ENCODE assay signal across 34 cellular contexts in the genomic region with DNA sequence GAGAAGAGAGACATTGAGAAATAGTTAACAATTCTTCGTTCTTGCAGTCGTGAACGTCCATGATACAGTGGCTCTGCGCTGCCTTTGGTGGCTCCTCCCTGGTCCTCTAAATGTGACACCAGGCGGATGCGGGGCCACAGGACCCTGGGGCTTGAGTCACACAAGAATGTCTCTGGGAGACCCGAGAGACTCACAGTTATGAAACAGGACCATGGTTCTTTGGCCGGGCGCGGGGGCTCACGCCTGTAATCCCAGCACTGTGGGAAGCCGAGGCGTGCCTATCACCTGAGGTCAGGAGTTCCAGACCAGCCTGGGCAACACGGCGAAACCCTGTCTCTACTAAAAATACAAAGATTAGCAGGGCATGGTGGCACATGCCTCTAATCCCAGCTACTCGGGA. TPM values are rescaled to one million over a fixed set of nuclear protein-coding genes. Genes with fewer than 3 reads are reported as not detected.
DNase-seq lines count a peak whose midpoint lies in the region; ATAC-seq and TF ChIP-seq lines count a peak whose summit lies in the region.
"Had no signal": no experiment of that assay in that cellular context is flagged by ENCODE, and none has a peak within 500 bp of the region (broad histone marks: within the 10 kb centered on the region; RNA-seq: fewer than 3 reads in every experiment).

No MANE protein-coding gene starts in this region.

- CTCF ChIA-PET in activated CD4-positive, alpha-beta T cell treated with anti-CD3 and anti-CD28 coated beads, Interleukin-2, amount 10 ng/mL, durations not matched to agents 7 days and 5 days (lab: Charles Lee) = no interaction called here

- H3K4me1 ChIP-seq in right lobe of liver (no peaks in the 10 kb centered on the region), sigmoid colon (peaks cover 0 to 10% (median 6%) of the 10 kb centered on the region in 4 donors)
- H3K4me1 ChIP-seq: adrenal gland, SJSA1, spleen had no signal

- no peak overlapping the region for H3K4me3 Mint-ChIP-seq in activated CD4-positive, alpha-beta T cell treated with anti-CD3 and anti-CD28 coated beads, Interleukin-2, amount 10 ng/mL, durations not matched to agents 7 days and 5 days
- H3K4me3 Mint-ChIP-seq: activated B cell treated with CpG ODN at 0.5 μM for 24 hours; activated naive CD4-positive, alpha-beta T cell treated with anti-CD3 and anti-CD28 coated beads, Interleukin-2, amount 10 ng/mL, durations not matched to agents 7 days and 5 days; activated T-helper 1 cell treated with anti-CD3 and anti-CD28 coated beads, Interleukin-12 subunit alpha, Interleukin-12 subunit beta, Interleukin-2, Interleukin-4 antibody, amounts not matched to agents 30 ng/mL and 10 ng/mL and 1 ng/mL, durations not matched to agents 14 hours and 24 hours and 36 hours; CD4-positive, alpha-beta T cell; central memory CD8-positive, alpha-beta T cell; dendritic cell treated with granulocyte-macrophage colony-stimulating factor and Interleukin-4, amounts not matched to agents 40 ng/mL and 50 ng/mL, for 4 days; nephron; stimulated activated naive CD8-positive, alpha-beta T cell treated with anti-CD3 and anti-CD28 coated beads, Interleukin-15, Interleukin-2, amounts not matched to agents 100 ng/mL and 50 ng/mL, for 24 hours had no signal

- no peak overlapping the region for H3K27ac Mint-ChIP-seq in activated CD4-positive, alpha-beta T cell treated with anti-CD3 and anti-CD28 coated beads, Interleukin-2, amount 10 ng/mL, durations not matched to agents 7 days and 5 days
- H3K27ac Mint-ChIP-seq: activated B cell treated with CpG ODN at 0.5 μM for 24 hours; activated T-helper 1 cell treated with anti-CD3 and anti-CD28 coated beads, Interleukin-12 subunit alpha, Interleukin-12 subunit beta, Interleukin-2, Interleukin-4 antibody, amounts not matched to agents 30 ng/mL and 10 ng/mL and 1 ng/mL, durations not matched to agents 14 hours and 24 hours and 36 hours; CD4-positive, alpha-beta T cell; dendritic cell treated with granulocyte-macrophage colony-stimulating factor and Interleukin-4, amounts not matched to agents 40 ng/mL and 50 ng/mL, for 4 days; nephron; stimulated activated naive CD8-positive, alpha-beta T cell treated with anti-CD3 and anti-CD28 coated beads, Interleukin-15, Interleukin-2, amounts not matched to agents 100 ng/mL and 50 ng/mL, for 24 hours had no signal

- TF ChIP-seq POLR2A in right lobe of liver (IDR thresholded peaks at IDR 0.05) = no peak
- no peak for TF ChIP-seq POLR2A in sigmoid colon (IDR thresholded peaks at IDR 0.05)

- H3K27me3 Mint-ChIP-seq in activated CD4-positive, alpha-beta T cell treated with anti-CD3 and anti-CD28 coated beads, Interleukin-2, amount 10 ng/mL, durations not matched to agents 7 days and 5 days = no peaks in the 10 kb centered on the region
- H3K27me3 Mint-ChIP-seq: activated naive CD4-positive, alpha-beta T cell treated with anti-CD3 and anti-CD28 coated beads, Interleukin-2, amount 10 ng/mL, durations not matched to agents 7 days and 5 days; central memory CD8-positive, alpha-beta T cell; stimulated activated naive CD8-positive, alpha-beta T cell treated with anti-CD3 and anti-CD28 coated beads, Interleukin-15, Interleukin-2, amounts not matched to agents 100 ng/mL and 50 ng/mL, for 24 hours had no signal

- H3K9me3 Mint-ChIP-seq in activated CD4-positive, alpha-beta T cell treated with anti-CD3 and anti-CD28 coated beads, Interleukin-2, amount 10 ng/mL, durations not matched to agents 7 days and 5 days = no peaks in the 10 kb centered on the region
- H3K9me3 Mint-ChIP-seq: activated B cell treated with CpG ODN at 0.5 μM for 24 hours; activated T-helper 1 cell treated with anti-CD3 and anti-CD28 coated beads, Interleukin-12 subunit alpha, Interleukin-12 subunit beta, Interleukin-2, Interleukin-4 antibody, amounts not matched to agents 30 ng/mL and 10 ng/mL and 1 ng/mL, durations not matched to agents 14 hours and 24 hours and 36 hours; CD4-positive, alpha-beta T cell; central memory CD8-positive, alpha-beta T cell; dendritic cell treated with granulocyte-macrophage colony-stimulating factor and Interleukin-4, amounts not matched to agents 40 ng/mL and 50 ng/mL, for 4 days; nephron; stimulated activated naive CD8-positive, alpha-beta T cell treated with anti-CD3 and anti-CD28 coated beads, Interleukin-15, Interleukin-2, amounts not matched to agents 100 ng/mL and 50 ng/mL, for 24 hours had no signal

- TF ChIP-seq EP300 in sigmoid colon (IDR thresholded peaks at IDR 0.05) = no peak

- intact Hi-C loops in right lobe of liver (cut with DNase I) (no loop called here), sigmoid colon (cut with DNase I) (no loop called here)

- H3K9me3 ChIP-seq in right lobe of liver (no peaks in the 10 kb centered on the region), sigmoid colon (no peaks in the 10 kb centered on the region)
- H3K9me3 ChIP-seq: adrenal gland, ovary, SJSA1, spleen, thoracic aorta, vagina had no signal

- H3K4me3 ChIP-seq in right lobe of liver (no peak overlapping the region), sigmoid colon (no peak overlapping the region)
- H3K4me3 ChIP-seq: adrenal gland, ovary, SJSA1, spleen, thoracic aorta, vagina had no signal

- H3K36me3 Mint-ChIP-seq in activated CD4-positive, alpha-beta T cell treated with anti-CD3 and anti-CD28 coated beads, Interleukin-2, amount 10 ng/mL, durations not matched to agents 7 days and 5 days (ENCODE audit: low read depth) = no peaks in the 10 kb centered on the region
- H3K36me3 Mint-ChIP-seq: activated naive CD4-positive, alpha-beta T cell treated with anti-CD3 and anti-CD28 coated beads, Interleukin-2, amount 10 ng/mL, durations not matched to agents 7 days and 5 days had no signal

- H3K27me3 ChIP-seq in right lobe of liver (no peaks in the 10 kb centered on the region), sigmoid colon (peaks cover 4 to 52% (median 34%) of the 10 kb centered on the region in 3 donors)
- H3K27me3 ChIP-seq: adrenal gland, ovary, vagina had no signal

- no peaks in the 10 kb centered on the region for H3K4me1 Mint-ChIP-seq in activated CD4-positive, alpha-beta T cell treated with anti-CD3 and anti-CD28 coated beads, Interleukin-2, amount 10 ng/mL, durations not matched to agents 7 days and 5 days
- H3K4me1 Mint-ChIP-seq: activated naive CD4-positive, alpha-beta T cell treated with anti-CD3 and anti-CD28 coated beads, Interleukin-2, amount 10 ng/mL, durations not matched to agents 7 days and 5 days; nephron had no signal

- DNase-seq in activated effector memory CD4-positive, alpha-beta T cell treated with anti-CD3 and anti-CD28 coated beads, Interleukin-2, amount 50 U/mL, for 16 hours = peak; percentile 57
- DNase-seq in activated effector memory CD4-positive, alpha-beta T cell treated with Interleukin-2 at 50 U/mL for 16 hours = no peak
- DNase-seq in NCI-H2227 (lab: John Stamatoyannopoulos, UW; ENCODE audit: unreplicated experiment) (peak; percentile 45), right lobe of liver (peak; percentile 12 to 28 (median 28)), sigmoid colon (peak; percentile 40), Ammon's horn (ENCODE audit: low spot score) (no peak)
- DNase-seq in activated CD4-positive, alpha-beta T cell treated with anti-CD3 and anti-CD28 coated beads, Interleukin-2, amount 10 ng/mL, durations not matched to agents 7 days and 5 days = no peak
- DNase-seq: activated B cell treated with CpG ODN at 0.5 μM for 24 hours; activated CD4-positive, alpha-beta T cell treated with anti-CD3 and anti-CD28 coated beads, Interleukin-2, amount 50 U/mL, for 4 hours; activated naive CD4-positive, alpha-beta T cell treated with anti-CD3 and anti-CD28 coated beads, Interleukin-2, amount 10 ng/mL, durations not matched to agents 7 days and 5 days; AML-193; MM.1S; NCI-H1105 treated with DMSO at 0.1 percent for 48 hours; NCI-H187 treated with DMSO at 0.1 percent for 48 hours; NCI-H748 treated with DMSO at 0.1 percent for 48 hours; stimulated activated CD4-positive, alpha-beta T cell treated with anti-CD3 and anti-CD28 coated beads, Interleukin-2, amount 100 ng/mL, for 24 hours; stimulated activated CD8-positive, alpha-beta memory T cell treated with anti-CD3 and anti-CD28 coated beads, Interleukin-4, amount 100 ng/mL, for 48 hours; T-helper 1 cell had no signal

- POLR2A ChIA-PET in activated CD4-positive, alpha-beta T cell treated with anti-CD3 and anti-CD28 coated beads, Interleukin-2, amount 10 ng/mL, durations not matched to agents 7 days and 5 days (lab: Charles Lee) = no interaction called here

- TF ChIP-seq CTCF in right lobe of liver (IDR thresholded peaks at IDR 0.05) = no peak
- no peak for TF ChIP-seq CTCF in sigmoid colon (IDR thresholded peaks at IDR 0.05)

- 63% methylated on average over 8 of the region's 16 CpGs for WGBS in right lobe of liver (ENCODE audit: insufficient coverage, low coverage, low lambda C conversion rate, missing lambda C conversion rate)
- WGBS in sigmoid colon, 2 donors = 70 to 84% methylated on average over 16 of the region's 16 CpGs

- no peaks in the 10 kb centered on the region for H3K36me3 ChIP-seq in right lobe of liver
- no peaks in the 10 kb centered on the region for H3K36me3 ChIP-seq in sigmoid colon
- H3K36me3 ChIP-seq: adrenal gland, ovary, SJSA1, spleen, thoracic aorta, vagina had no signal

- H3K27ac ChIP-seq in right lobe of liver (no peak overlapping the region), sigmoid colon (no peak overlapping the region)
- H3K27ac ChIP-seq: adrenal gland, HL-60, KMS-11, ovary, SJSA1, spleen, thoracic aorta, vagina had no signal

- ATAC-seq in right lobe of liver (no peak), HG02852 (IDR thresholded peaks at IDR 0.05; ENCODE audit: unreplicated experiment) (no peak)
- ATAC-seq: esophagus mucosa had no signal

RNA-seq across cellular contexts. Expression of gene ZDHHC11, which starts 0.8 kb away (rescaled TPM):
- 10 to 100 TPM in 2 of 6 experiments, 1 to 10 TPM in 3, under 1 TPM in 1; 0.50 to 14.4 (median 5.8) TPM for total RNA-seq in right lobe of liver
- 1 to 10 TPM; 1.8 to 8.0 (median 3.7) TPM for total RNA-seq in sigmoid colon
- polyA plus RNA-seq in sigmoid colon = 1 to 10 TPM in 1 of 3 donors, under 1 TPM in 1, not detected in 1; 0.60 to 4.9 TPM
- total RNA-seq in activated CD4-positive, alpha-beta T cell treated with anti-CD3 and anti-CD28 coated beads, Interleukin-2, amount 10 ng/mL, durations not matched to agents 7 days and 5 days = 1 to 10 TPM; 9.4 to 10.0 TPM

RNA-seq across cellular contexts. Expression of gene BRD9, which starts 41.0 kb away (rescaled TPM):
- total RNA-seq in right lobe of liver (10 to 100 TPM; 10.7 to 16.7 (median 13.8) TPM), sigmoid colon (10 to 100 TPM; 21.4 to 38.8 (median 24.6) TPM)
- 10 to 100 TPM; 12.9 to 28.3 (median 14.4) TPM for polyA plus RNA-seq in sigmoid colon
- 10 to 100 TPM; 52.7 to 59.1 TPM for total RNA-seq in activated CD4-positive, alpha-beta T cell treated with anti-CD3 and anti-CD28 coated beads, Interleukin-2, amount 10 ng/mL, durations not matched to agents 7 days and 5 days

RNA-seq across cellular contexts. Expression of gene TRIP13, which starts 41.1 kb away (rescaled TPM):
- total RNA-seq in right lobe of liver (1 to 10 TPM in 2 of 6 experiments, under 1 TPM in 4; 0.15 to 3.2 (median 0.70) TPM), sigmoid colon (under 1 TPM in 3 of 4 donors, not detected in 1; 0.16 to 0.83 (median 0.54) TPM)
- polyA plus RNA-seq in sigmoid colon = 1 to 10 TPM; 1.2 to 7.7 (median 3.9) TPM
- total RNA-seq in activated CD4-positive, alpha-beta T cell treated with anti-CD3 and anti-CD28 coated beads, Interleukin-2, amount 10 ng/mL, durations not matched to agents 7 days and 5 days = 10 to 100 TPM; 33.4 to 38.6 TPM

Comparison
In these comparisons a context has a peak if more than half of its experiments do, and no peak if none do; other contexts are left out.
1. DNase-seq: peak in activated effector memory CD4-positive, alpha-beta T cell treated with anti-CD3 and anti-CD28 coated beads, Interleukin-2, amount 50 U/mL, for 16 hours (single experiment), NCI-H2227 (single experiment), right lobe of liver (3 of 3) and sigmoid colon (single experiment); none in activated effector memory CD4-positive, alpha-beta T cell treated with Interleukin-2 at 50 U/mL for 16 hours (single experiment), activated CD4-positive, alpha-beta T cell treated with anti-CD3 and anti-CD28 coated beads, Interleukin-2, amount 10 ng/mL, durations not matched to agents 7 days and 5 days (single experiment) and Ammon's horn (single experiment).
2. RNA of gene TRIP13, which starts 41.1 kb away (total RNA-seq): 33.4 to 38.6 TPM in activated CD4-positive, alpha-beta T cell treated with anti-CD3 and anti-CD28 coated beads, Interleukin-2, amount 10 ng/mL, durations not matched to agents 7 days and 5 days; 0.15 to 3.2 TPM in right lobe of liver and 0.16 to 0.83 TPM in sigmoid colon; every median in the first group is over 4 times any median in the second.